ENCODE assay signal across 19 cellular contexts in genomic region chr6:165806126-165806810, GRCh38.
"Had no signal": no experiment of that assay in that cellular context is flagged by ENCODE, and none has a peak within 500 bp of the region (broad histone marks: within the 10 kb centered on the region; RNA-seq: fewer than 3 reads in every experiment).

No MANE protein-coding gene starts in this region.

- H3K4me1 Mint-ChIP-seq: memory B cell; stimulated activated memory B cell treated with anti-CD40 and anti-IgM and Interleukin-4, amounts not matched to agents 10 μg/mL and 1 μg/mL and 100 μg/mL, for 72 hours had no signal

- H3K27ac Mint-ChIP-seq: memory B cell; natural killer cell treated with Interleukin-12 subunit alpha and Interleukin-12 subunit beta and Interleukin-15 and Interleukin-18, amount 100 ng/mL, for 72 hours; stimulated activated memory B cell treated with anti-CD40 and anti-IgM and Interleukin-4, amounts not matched to agents 10 μg/mL and 1 μg/mL and 100 μg/mL, for 72 hours; stimulated activated naive CD8-positive, alpha-beta T cell treated with anti-CD3 and anti-CD28 coated beads, Interleukin-15, Interleukin-2, amounts not matched to agents 100 ng/mL and 50 ng/mL, for 24 hours had no signal

- H3K79me2 ChIP-seq: hepatocyte had no signal

- H3K27ac ChIP-seq: esophagus squamous epithelium, hepatocyte, lower lobe of right lung, spleen, tibial artery had no signal

- DNase-seq: effector memory CD4-positive, alpha-beta T cell; esophagus squamous epithelium; foreskin fibroblast; kidney glomerular epithelial cell; lower lobe of right lung; midbrain; posterior cingulate gyrus; spleen; stimulated activated CD4-positive, alpha-beta T cell treated with anti-CD3 and anti-CD28 coated beads, Interleukin-15, amount 100 ng/mL, for 24 hours; stimulated activated CD4-positive, alpha-beta T cell treated with anti-CD3 and anti-CD28 coated beads, Interleukin-1b, Interleukin-23, amount 100 ng/mL, for 48 hours; stimulated activated CD4-positive, alpha-beta T cell treated with anti-CD3 and anti-CD28 coated beads, Interleukin-4, amount 100 ng/mL, for 24 hours; tibial artery had no signal

- H3K4me3 ChIP-seq: esophagus squamous epithelium, hepatocyte, lower lobe of right lung, spleen, tibial artery had no signal

- H3K9me3 ChIP-seq: lower lobe of right lung, tibial artery had no signal

- ATAC-seq: left lobe of liver; lower lobe of right lung; natural killer cell treated with Interleukin-12 subunit alpha and Interleukin-12 subunit beta and Interleukin-15 and Interleukin-18, amount 100 ng/mL, for 72 hours; stimulated activated memory B cell treated with anti-CD40 and anti-IgM and Interleukin-4, amounts not matched to agents 10 μg/mL and 1 μg/mL and 100 μg/mL, for 72 hours had no signal

- H2AFZ ChIP-seq: hepatocyte had no signal

- H3K4me3 Mint-ChIP-seq: central memory CD8-positive, alpha-beta T cell; memory B cell; natural killer cell treated with Interleukin-12 subunit alpha and Interleukin-12 subunit beta and Interleukin-15 and Interleukin-18, amount 100 ng/mL, for 72 hours; stimulated activated memory B cell treated with anti-CD40 and anti-IgM and Interleukin-4, amounts not matched to agents 10 μg/mL and 1 μg/mL and 100 μg/mL, for 72 hours; stimulated activated naive CD8-positive, alpha-beta T cell treated with anti-CD3 and anti-CD28 coated beads, Interleukin-15, Interleukin-2, amounts not matched to agents 100 ng/mL and 50 ng/mL, for 24 hours had no signal

- H3K36me3 Mint-ChIP-seq: natural killer cell treated with Interleukin-12 subunit alpha and Interleukin-12 subunit beta and Interleukin-15 and Interleukin-18, amount 100 ng/mL, for 72 hours had no signal

- H3K4me2 ChIP-seq: hepatocyte had no signal

- H3K36me3 ChIP-seq: esophagus squamous epithelium, lower lobe of right lung, spleen, tibial artery had no signal

- H3K4me1 ChIP-seq: lower lobe of right lung had no signal
